24 cellular contexts compared by ENCODE assay signal in the genomic region with DNA sequence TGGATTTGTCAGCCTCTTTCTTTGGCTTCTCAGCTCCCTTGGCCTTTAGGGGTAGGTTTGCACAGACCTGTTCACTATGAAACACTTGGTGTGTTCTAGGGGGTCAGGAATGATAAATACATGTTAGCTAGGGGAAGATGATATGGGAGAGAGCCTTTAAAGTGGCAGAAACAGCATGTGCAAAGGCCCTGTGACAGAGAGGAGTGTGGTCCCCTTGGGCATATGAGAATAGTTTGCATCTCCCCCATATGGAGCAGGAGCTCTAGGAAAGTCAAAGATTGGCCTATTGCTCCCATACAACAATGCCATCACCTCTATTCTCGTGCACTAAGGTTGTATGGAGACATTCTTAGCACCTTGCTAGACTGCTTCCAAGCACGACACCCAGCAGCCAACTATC.
"Had no signal": no experiment of that assay in that cellular context is flagged by ENCODE, and none has a peak within 500 bp of the region (broad histone marks: within the 10 kb centered on the region; RNA-seq: fewer than 3 reads in every experiment).

No MANE protein-coding gene starts in this region.

- H3K36me3 ChIP-seq: esophagus squamous epithelium, gastrocnemius medialis, heart right ventricle, left lung, lower lobe of right lung had no signal

- H3K27me3 ChIP-seq: gastrocnemius medialis, left lung had no signal

- H3K4me3 ChIP-seq: coronary artery, dorsolateral prefrontal cortex, esophagus squamous epithelium, gastrocnemius medialis, heart right ventricle, left lung, lower lobe of right lung, mucosa of descending colon had no signal

- ATAC-seq: gastrocnemius medialis, heart right ventricle, left cardiac atrium, left lung, left ventricle myocardium superior, lower lobe of right lung, mucosa of descending colon had no signal

- DNase-seq: dermis blood vessel endothelial cell; dorsolateral prefrontal cortex; effector CD4-positive, alpha-beta T cell; effector memory CD4-positive, alpha-beta T cell; esophagus squamous epithelium; foreskin fibroblast; foreskin melanocyte; gastrocnemius medialis; glutamatergic neuron; head of caudate nucleus; heart right ventricle; hippocampal formation; left cardiac atrium; left lung; left ventricle myocardium superior; lower lobe of right lung; mesenchymal stem cell; mucosa of descending colon; naive B cell had no signal

- H3K27ac ChIP-seq: coronary artery, dorsolateral prefrontal cortex, esophagus squamous epithelium, gastrocnemius medialis, heart right ventricle, left lung, lower lobe of right lung had no signal

- H3K9me3 ChIP-seq: esophagus squamous epithelium, gastrocnemius medialis, left lung, lower lobe of right lung, mucosa of descending colon had no signal

- FAIRE-seq: colon, endothelial cell of umbilical vein, islet of Langerhans, keratinocyte had no signal

- H3K4me1 ChIP-seq: esophagus squamous epithelium, gastrocnemius medialis, left lung, lower lobe of right lung had no signal
